In the genomic region with DNA sequence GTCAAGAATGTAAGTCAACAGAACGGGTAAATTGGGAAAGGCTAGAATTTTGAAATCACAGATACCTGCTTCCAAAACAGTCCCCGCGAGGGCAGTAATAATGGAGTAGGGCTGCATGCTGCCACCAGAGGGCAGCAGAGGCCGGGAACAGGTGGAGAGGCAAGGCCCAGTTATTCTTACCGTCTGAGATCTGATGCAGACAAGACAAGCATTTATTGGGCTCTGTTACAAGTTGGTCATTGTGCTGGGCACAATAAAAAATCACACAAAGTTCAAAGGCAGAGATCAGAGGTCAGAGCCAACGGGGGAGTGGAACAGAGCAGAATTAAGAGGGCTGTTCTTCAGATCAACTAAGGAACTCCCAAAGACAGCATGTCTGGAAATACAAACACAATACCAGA, we compare ENCODE assay signal across 8 cellular contexts. TPM values are rescaled to one million over a fixed set of nuclear protein-coding genes. Genes with fewer than 3 reads are reported as not detected.
DNase-seq lines count a peak whose midpoint lies in the region; ATAC-seq and TF ChIP-seq lines count a peak whose summit lies in the region.

No MANE protein-coding gene starts in this region.

- H3K27ac ChIP-seq in aorta (ENCODE audit: low read depth in 1 of 2, low read length in 2 of 2) = no peak overlapping the region

- H3K27me3 ChIP-seq in aorta (ENCODE audit: control insufficient read depth in 1 of 2, insufficient read depth in 2 of 2, low read length in 1 of 2) = no peaks in the 10 kb centered on the region

- H3K27ac Mint-ChIP-seq in T-cell = peak overlapping the region in 1 of 2 donors; percentile 35

- H3K4me1 ChIP-seq in aorta (ENCODE audit: control insufficient read depth in 1 of 2, insufficient read depth in 2 of 2, low read length in 2 of 2) = no peaks in the 10 kb centered on the region

- WGBS in aorta, 2 donors = 1% methylated on average over 6 of the region's 6 CpGs

- ATAC-seq in HG02571 (IDR thresholded peaks at IDR 0.05; ENCODE audit: unreplicated experiment) (peak; percentile 82), T-cell (replicated peaks in 1 of 4) (peak; percentile 96 to 99 (median 96)), aorta (ENCODE audit: low FRiP score) (peak; percentile 90)

- peak; percentile 8 for TF ChIP-seq CTCF in GM12801 (IDR thresholded peaks at IDR 0.05; ENCODE audit: extremely low read depth, insufficient read length)

- CTCF ChIA-PET in T-cell (lab: Charles Lee) = interaction anchor here (0.7 to 1.4 kb wide), 8 partner anchors 8 to 153 kb away, joined by 3 to 9 read pairs (median 4); a partner anchor contains a TSS

- intact Hi-C loops in cardiac septum (cut with DNase I) = loop anchor here (1.0 to 2.0 kb wide), 2 partner anchors 8 to 153 kb away; no protein-coding TSS in a partner anchor
- intact Hi-C loops in aorta (cut with DNase I) = loop anchor here (2.0 kb wide), 1 partner anchor 153 kb away; no protein-coding TSS in a partner anchor

- POLR2A ChIA-PET in T-cell (lab: Charles Lee) = no interaction called here

- peaks cover 5 to 7% (median 6%) of the 10 kb centered on the region in 3 donors for H3K4me1 Mint-ChIP-seq in T-cell

- no peaks in the 10 kb centered on the region for H3K36me3 ChIP-seq in aorta (ENCODE audit: control insufficient read depth in 1 of 2, insufficient read depth in 2 of 2, low read length in 1 of 2)

- H3K9me3 Mint-ChIP-seq in T-cell = no peaks in the 10 kb centered on the region

- H3K4me3 ChIP-seq in aorta (ENCODE audit: low read length in 2 of 2) = no peak overlapping the region

- no peak overlapping the region for H3K4me3 Mint-ChIP-seq in T-cell

- no peaks in the 10 kb centered on the region for H3K9me3 ChIP-seq in aorta (ENCODE audit: control insufficient read depth, low read length)

- H3K36me3 Mint-ChIP-seq in T-cell = no peaks in the 10 kb centered on the region

- H3K27me3 Mint-ChIP-seq in T-cell = no peaks in the 10 kb centered on the region

- DNase-seq in NCI-H128 (lab: John Stamatoyannopoulos, UW; ENCODE audit: unreplicated experiment) (peak; percentile 49), T-cell (peak; percentile 50 to 84 (median 74)), cardiac septum (ENCODE audit: low spot score) (peak; percentile 88), pulmonary artery endothelial cell (ENCODE audit: low read depth, low spot score) (peak; percentile 15), aorta (peak; percentile 79 to 92)
- DNase-seq in activated naive CD8-positive, alpha-beta T cell treated with anti-CD3 and anti-CD28 coated beads, Interleukin-2, amount 50 U/mL, for 16 hours (ENCODE audit: low read depth, low spot score) = peak; percentile 62

RNA-seq across cellular contexts. Expression of a gene that starts 8.8 kb away (rescaled TPM):
- total RNA-seq in T-cell (10 to 100 TPM; 27.4 to 40.7 (median 33.4) TPM), cardiac septum (4.9 TPM), pulmonary artery endothelial cell (23.5 and 45.2 TPM in 2 replicates), aorta (10 to 100 TPM; 23.7 to 31.3 TPM)
- polyA plus RNA-seq in aorta = 10 to 100 TPM; 10.9 to 20.3 TPM

RNA-seq across cellular contexts. Expression of a gene that starts 42.8 kb away (rescaled TPM):
- total RNA-seq in T-cell = 10 to 100 TPM; 42.6 to 52.0 (median 49.0) TPM
- 5.8 TPM for total RNA-seq in cardiac septum
- 31.7 and 35.5 TPM in 2 replicates for total RNA-seq in pulmonary artery endothelial cell
- total RNA-seq in aorta = 10 to 100 TPM; 16.4 to 17.1 TPM
- 1 to 10 TPM; 2.8 to 3.3 TPM for polyA plus RNA-seq in aorta

Comparison
In these comparisons a context has a peak if more than half of its experiments do, and no peak if none do; other contexts are left out.
1. DNase-seq: peak in every context shown above with its lines; median percentile 88 in cardiac septum; 86 in aorta; 74 in T-cell; 62 in activated naive CD8-positive, alpha-beta T cell treated with anti-CD3 and anti-CD28 coated beads, Interleukin-2, amount 50 U/mL, for 16 hours; 49 in NCI-H128; 15 in pulmonary artery endothelial cell.